ENCODE assay signal across 22 cellular contexts in the genomic region with DNA sequence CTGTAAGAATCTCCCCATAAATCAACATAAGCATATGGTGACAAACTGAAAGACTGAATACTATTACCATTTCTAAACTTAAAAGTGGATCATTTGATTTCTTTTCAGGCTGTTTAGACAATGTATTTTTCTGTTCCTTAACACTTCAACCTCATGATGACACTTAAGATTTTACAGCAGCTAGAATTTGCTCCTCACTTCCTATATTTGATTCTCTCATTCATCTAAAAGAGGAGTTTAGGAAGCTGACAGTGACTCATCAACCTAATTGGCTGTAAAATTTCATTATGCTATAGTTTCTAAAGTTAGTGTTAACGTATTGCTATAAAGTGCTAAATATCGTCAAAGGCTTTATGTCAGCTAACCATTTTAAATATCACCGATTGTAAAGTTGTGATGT.
A peak's percentile ranks its signal among the peaks of the same experiment; 100 is the strongest.
DNase-seq lines count a peak whose midpoint lies in the region; ATAC-seq, FAIRE-seq and TF ChIP-seq lines count a peak whose summit lies in the region.
"Had no signal": no experiment of that assay in that cellular context is flagged by ENCODE, and none has a peak within 500 bp of the region (broad histone marks: within the 10 kb centered on the region; RNA-seq: fewer than 3 reads in every experiment).

No MANE protein-coding gene starts in this region.

- H3K4me1 ChIP-seq in GM12878 (ENCODE audit: control insufficient read depth, insufficient read depth, low read length), result no peaks in the 10 kb centered on the region
- H3K4me1 ChIP-seq: SJCRH30 had no signal

- peak; percentile 31 for DNase-seq in NCI-H1694 treated with DMSO at 0.1 percent for 48 hours (lab: John Stamatoyannopoulos, UW)
- DNase-seq in NCI-H1694 (lab: John Stamatoyannopoulos, UW), result no peak
- no peak for DNase-seq in GM19239 (ENCODE audit: insufficient read length, low spot score)
- peak; percentile 47 for DNase-seq in NCI-H69 (lab: John Stamatoyannopoulos, UW)
- no peak for DNase-seq in GM12878 (ENCODE audit: low read depth, low spot score)
- no peak for DNase-seq in NCI-H1092 (lab: John Stamatoyannopoulos, UW)
- no peak for DNase-seq in cerebellum (ENCODE audit: low spot score)
- no peak for DNase-seq in COR-L47 (lab: John Stamatoyannopoulos, UW)
- DNase-seq: 8988T, H9, IMR-90, KG1, MG63, NCI-H1105 treated with DMSO at 0.1 percent for 48 hours, NCI-H146, NCI-H2029 treated with DMSO at 0.1 percent for 48 hours, NCI-H526, PC-3, SJCRH30, T-helper 2 cell had no signal

- TF ChIP-seq POLR2A in GM12878 (IDR thresholded peaks at IDR 0.05; ENCODE audit: low read depth, low read length), result no peak

- in situ Hi-C loops in GM12878 (cut with MboI), result no loop called here

- H3K36me3 ChIP-seq in GM12878 (ENCODE audit: control insufficient read depth in 2 of 2, insufficient read depth in 2 of 2, low read length in 1 of 2), result no peaks in the 10 kb centered on the region
- H3K36me3 ChIP-seq: MG63, SJCRH30 had no signal

- 99% methylated on average over 3 of the region's 3 CpGs for WGBS in GM12878 (ENCODE audit: insufficient coverage, insufficient replicate concordance, low lambda C conversion rate, missing lambda C conversion rate)

- H3K79me2 ChIP-seq in GM12878 (ENCODE audit: control insufficient read depth, insufficient read depth, low read length), result no peaks in the 10 kb centered on the region

- POLR2A ChIA-PET in GM12878 (lab: Charles Lee), result no interaction called here

- H3K9ac ChIP-seq in GM12878 (ENCODE audit: control insufficient read depth, insufficient read depth, low read length), result no peak overlapping the region

- CTCF ChIA-PET in GM12878 (lab: Yijun Ruan, JAX), result interaction anchor here (1.1 to 2.0 kb wide), 3 partner anchors 9 to 46 kb away, joined by 4 to 5 read pairs (median 4); no protein-coding TSS in a partner anchor

- H3K9me3 ChIP-seq in GM12878 (replicated peaks; ENCODE audit: control insufficient read depth, insufficient read depth, low read length), result no peaks in the 10 kb centered on the region; the same call in 1 of the 3 replicates
- H3K9me3 ChIP-seq: MG63, SJCRH30 had no signal

- no peak for ATAC-seq in GM12878
- ATAC-seq: GM23338, PC-3 had no signal

- no TSS peak for BruUV-seq in GM12878 (replicated peaks; lab: Mats Ljungman, UMichigan)

- H3K4me3 ChIP-seq in GM12878, result no peak overlapping the region
- H3K4me3 ChIP-seq: GM23338, MG63, SJCRH30 had no signal

- no peak for TF ChIP-seq RAD21 in GM12878 (IDR thresholded peaks at IDR 0.05; ENCODE audit: insufficient read depth, low read depth, low read length)

- no peak overlapping the region for H2AFZ ChIP-seq in GM12878 (ENCODE audit: control insufficient read depth, low read depth, low read length)
- H2AFZ ChIP-seq: GM23338 had no signal

- H3K27me3 ChIP-seq in GM12878 (replicated peaks in 1 of 2; ENCODE audit: control insufficient read depth in 2 of 2, insufficient read depth in 2 of 2, low read length in 1 of 2), result no peaks in the 10 kb centered on the region
- H3K27me3 ChIP-seq: MG63, SJCRH30 had no signal

- no peaks in the 10 kb centered on the region for H4K20me1 ChIP-seq in GM12878 (ENCODE audit: control insufficient read depth, insufficient read depth)

- intact Hi-C loops in GM12878 (cut with micrococcal nuclease; ENCODE audit: unreplicated experiment), result no loop called here

- RAD21 ChIA-PET in GM12878 (lab: Charles Lee; ENCODE audit: unreplicated experiment), result interaction anchor here (0.8 to 1.7 kb wide), 4 partner anchors 54 to 115 kb away, joined by 3 to 5 read pairs (median 4); no protein-coding TSS in a partner anchor

- peak; percentile 28 for FAIRE-seq in GM19239 (lab: Jason Lieb, UNC)
- no peak for FAIRE-seq in GM12878 (lab: Jason Lieb, UNC)
- FAIRE-seq: GM18507 had no signal

- H3K4me2 ChIP-seq in GM12878 (ENCODE audit: control insufficient read depth, insufficient read depth), result no peak overlapping the region
- H3K4me2 ChIP-seq: GM23338 had no signal

- TF ChIP-seq EP300 in GM12878 (IDR thresholded peaks at IDR 0.05; ENCODE audit: borderline replicate concordance in 1 of 2, control insufficient read depth in 1 of 2, low read depth in 2 of 2, low read length in 2 of 2), result 0 out of 4 replicates have a peak, but pooled peaks of 1 of the 2 experiments have one; percentile 19

- no peak overlapping the region for H3K27ac ChIP-seq in GM12878 (ENCODE audit: control insufficient read depth, insufficient read depth)
- H3K27ac ChIP-seq: SJCRH30 had no signal

- no peak for TF ChIP-seq CTCF in GM12878 (IDR thresholded peaks at IDR 0.05 in 2 of 3, conservative IDR thresholded peaks at IDR 0.05 in 1 of 3; ENCODE audit: control insufficient read depth in 2 of 3, extremely low read depth in 1 of 3, insufficient read depth in 1 of 3, low read depth in 3 of 3, low read length in 3 of 3)

- SMC1A ChIA-PET in GM12878 (lab: Charles Lee; ENCODE audit: uncharacterized antibody, unreplicated experiment), result interaction anchor here (0.8 to 1.6 kb wide), 6 partner anchors 10 to 73 kb away, joined by 3 to 5 read pairs (median 4); no protein-coding TSS in a partner anchor

TF ChIP-seq in GM12878, 131 proteins besides CTCF, POLR2A, EP300 and RAD21 (continues in another document):
- no peak for TF ChIP-seq FOXM1 (IDR thresholded peaks at IDR 0.05; ENCODE audit: low read depth, low read length)
- TF ChIP-seq ASH2L (IDR thresholded peaks at IDR 0.05; ENCODE audit: borderline replicate concordance, low read depth), result no peak
- TF ChIP-seq CBX3 (IDR thresholded peaks at IDR 0.05; ENCODE audit: borderline replicate concordance, low read depth), result no peak
- no peak for TF ChIP-seq STAT3 (IDR thresholded peaks at IDR 0.05; ENCODE audit: low read depth, low read length)
- no peak for TF ChIP-seq BHLHE40 (IDR thresholded peaks at IDR 0.05; ENCODE audit: borderline replicate concordance in 1 of 2, low read depth in 2 of 2, low read length in 1 of 2)
- TF ChIP-seq EGR1 (IDR thresholded peaks at IDR 0.05; ENCODE audit: borderline replicate concordance in 1 of 2, low read depth in 2 of 2, low read length in 2 of 2), result no peak
- TF ChIP-seq, protein P1, sequence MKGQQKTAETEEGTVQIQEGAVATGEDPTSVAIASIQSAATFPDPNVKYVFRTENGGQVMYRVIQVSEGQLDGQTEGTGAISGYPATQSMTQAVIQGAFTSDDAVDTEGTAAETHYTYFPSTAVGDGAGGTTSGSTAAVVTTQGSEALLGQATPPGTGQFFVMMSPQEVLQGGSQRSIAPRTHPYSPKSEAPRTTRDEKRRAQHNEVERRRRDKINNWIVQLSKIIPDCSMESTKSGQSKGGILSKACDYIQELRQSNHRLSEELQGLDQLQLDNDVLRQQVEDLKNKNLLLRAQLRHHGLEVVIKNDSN (IDR thresholded peaks at IDR 0.05; ENCODE audit: borderline replicate concordance, extremely low read length, insufficient read depth, low read depth, low read length), result no peak
- peak; percentile 15 to 24; a peak in 2 of 4 replicates for TF ChIP-seq IKZF2 (IDR thresholded peaks at IDR 0.05)
- no peak for TF ChIP-seq CEBPB (IDR thresholded peaks at IDR 0.05; ENCODE audit: borderline replicate concordance in 1 of 2, low read depth in 2 of 2, low read length in 2 of 2)
- TF ChIP-seq NRF1 (conservative IDR thresholded peaks at IDR 0.05; ENCODE audit: low read depth, low read length), result no peak
- peak; percentile 80; the same call in 1 of the 2 replicates for TF ChIP-seq MTA2 (IDR thresholded peaks at IDR 0.05; ENCODE audit: low read depth)
- TF ChIP-seq CHD4 (IDR thresholded peaks at IDR 0.05), result no peak
- no peak for TF ChIP-seq LARP7 (IDR thresholded peaks at IDR 0.05)
- peak; percentile 37; the same call in 1 of the 2 replicates for TF ChIP-seq ATF7 (IDR thresholded peaks at IDR 0.05; ENCODE audit: low read depth)
- TF ChIP-seq EZH2 (IDR thresholded peaks at IDR 0.05; ENCODE audit: borderline replicate concordance, control insufficient read depth, low read depth, low read length), result no peak
- no peak for TF ChIP-seq TCF12 (IDR thresholded peaks at IDR 0.05; ENCODE audit: low read depth, low read length)
- 0 out of 2 replicates have a peak, but pooled peaks have one; percentile 21 for TF ChIP-seq IKZF1 (conservative IDR thresholded peaks at IDR 0.05)
- no peak for TF ChIP-seq HDAC2 (IDR thresholded peaks at IDR 0.05)
- TF ChIP-seq, protein P2, sequence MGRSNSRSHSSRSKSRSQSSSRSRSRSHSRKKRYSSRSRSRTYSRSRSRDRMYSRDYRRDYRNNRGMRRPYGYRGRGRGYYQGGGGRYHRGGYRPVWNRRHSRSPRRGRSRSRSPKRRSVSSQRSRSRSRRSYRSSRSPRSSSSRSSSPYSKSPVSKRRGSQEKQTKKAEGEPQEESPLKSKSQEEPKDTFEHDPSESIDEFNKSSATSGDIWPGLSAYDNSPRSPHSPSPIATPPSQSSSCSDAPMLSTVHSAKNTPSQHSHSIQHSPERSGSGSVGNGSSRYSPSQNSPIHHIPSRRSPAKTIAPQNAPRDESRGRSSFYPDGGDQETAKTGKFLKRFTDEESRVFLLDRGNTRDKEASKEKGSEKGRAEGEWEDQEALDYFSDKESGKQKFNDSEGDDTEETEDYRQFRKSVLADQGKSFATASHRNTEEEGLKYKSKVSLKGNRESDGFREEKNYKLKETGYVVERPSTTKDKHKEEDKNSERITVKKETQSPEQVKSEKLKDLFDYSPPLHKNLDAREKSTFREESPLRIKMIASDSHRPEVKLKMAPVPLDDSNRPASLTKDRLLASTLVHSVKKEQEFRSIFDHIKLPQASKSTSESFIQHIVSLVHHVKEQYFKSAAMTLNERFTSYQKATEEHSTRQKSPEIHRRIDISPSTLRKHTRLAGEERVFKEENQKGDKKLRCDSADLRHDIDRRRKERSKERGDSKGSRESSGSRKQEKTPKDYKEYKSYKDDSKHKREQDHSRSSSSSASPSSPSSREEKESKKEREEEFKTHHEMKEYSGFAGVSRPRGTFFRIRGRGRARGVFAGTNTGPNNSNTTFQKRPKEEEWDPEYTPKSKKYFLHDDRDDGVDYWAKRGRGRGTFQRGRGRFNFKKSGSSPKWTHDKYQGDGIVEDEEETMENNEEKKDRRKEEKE (IDR thresholded peaks at IDR 0.05), result no peak
- 0 out of 2 replicates have a peak, but pooled peaks have one; percentile 35 for TF ChIP-seq BMI1 (IDR thresholded peaks at IDR 0.05; ENCODE audit: borderline replicate concordance)
- TF ChIP-seq IRF4 (IDR thresholded peaks at IDR 0.05; ENCODE audit: low read depth, low read length), result no peak
- TF ChIP-seq SPI1 (IDR thresholded peaks at IDR 0.05; ENCODE audit: borderline replicate concordance, insufficient read depth, low read depth, low read length), result no peak
- no peak for TF ChIP-seq MYB (IDR thresholded peaks at IDR 0.05; ENCODE audit: borderline replicate concordance, low read depth, low read length)
- no peak for TF ChIP-seq CREB1 (IDR thresholded peaks at IDR 0.05; ENCODE audit: low read depth)
- TF ChIP-seq STAT1 (conservative IDR thresholded peaks at IDR 0.05), result no peak
- TF ChIP-seq MXI1 (IDR thresholded peaks at IDR 0.05; ENCODE audit: low read depth, low read length), result no peak

Comparison
In these comparisons a context has a peak if more than half of its experiments do, and no peak if none do; other contexts are left out.
1. DNase-seq: peak in NCI-H1694 treated with DMSO at 0.1 percent for 48 hours (single experiment) and NCI-H69 (single experiment); none in NCI-H1694 (single experiment), GM19239 (single experiment), GM12878 (single experiment), NCI-H1092 (single experiment), cerebellum (single experiment) and COR-L47 (single experiment).